19 cellular contexts compared by ENCODE assay signal in genomic region chr4:81538712-81539432, GRCh38.
DNase-seq lines count a peak whose midpoint lies in the region; ATAC-seq, FAIRE-seq and TF ChIP-seq lines count a peak whose summit lies in the region.
"Had no signal": no experiment of that assay in that cellular context is flagged by ENCODE, and none has a peak within 500 bp of the region (broad histone marks: within the 10 kb centered on the region; RNA-seq: fewer than 3 reads in every experiment).

No MANE protein-coding gene starts in this region.

- POLR2A ChIA-PET in HepG2 (lab: Yijun Ruan, JAX), result no interaction called here

- H3K4me3 ChIP-seq in right lobe of liver, result no peak overlapping the region
- H3K4me3 ChIP-seq in HepG2 (replicated peaks in 1 of 3; ENCODE audit: insufficient read depth in 1 of 3, low read depth in 2 of 3, low read length in 3 of 3), result no peak overlapping the region
- H3K4me3 ChIP-seq in OCI-LY1 (ENCODE audit: low read depth, low read length, poor library complexity, severe bottlenecking), result no peak overlapping the region

- TF ChIP-seq RAD21 in HepG2 (CRISPR knock-in tag; IDR thresholded peaks at IDR 0.05), result no peak

- TF ChIP-seq CTCF in right lobe of liver (IDR thresholded peaks at IDR 0.05) (no peak), HepG2 (CRISPR knock-in tag; IDR thresholded peaks at IDR 0.05) (no peak), OCI-LY1 (IDR thresholded peaks at IDR 0.05; ENCODE audit: low read length) (no peak)

- H3K4me1 Mint-ChIP-seq in dendritic cell treated with granulocyte-macrophage colony-stimulating factor and Interleukin-4, amounts not matched to agents 40 ng/mL and 50 ng/mL, for 4 days (ENCODE audit: low read depth), result peaks cover 15% of the 10 kb centered on the region
- no peaks in the 10 kb centered on the region for H3K4me1 Mint-ChIP-seq in activated naive CD4-positive, alpha-beta T cell treated with anti-CD3 and anti-CD28 coated beads, Interleukin-2, amount 10 ng/mL, durations not matched to agents 7 days and 5 days

- TF ChIP-seq EP300 in HepG2 (IDR thresholded peaks at IDR 0.05; ENCODE audit: low read depth in 2 of 2, low read length in 2 of 2) (no peak), HepG2 (CRISPR knock-in tag; IDR thresholded peaks at IDR 0.05; ENCODE audit: borderline replicate concordance) (no peak)

- no peaks in the 10 kb centered on the region for H3K36me3 Mint-ChIP-seq in dendritic cell treated with granulocyte-macrophage colony-stimulating factor and Interleukin-4, amounts not matched to agents 40 ng/mL and 50 ng/mL, for 4 days (ENCODE audit: low read depth)
- H3K36me3 Mint-ChIP-seq in activated naive CD4-positive, alpha-beta T cell treated with anti-CD3 and anti-CD28 coated beads, Interleukin-2, amount 10 ng/mL, durations not matched to agents 7 days and 5 days, result no peaks in the 10 kb centered on the region

- H3K9me3 Mint-ChIP-seq in dendritic cell treated with granulocyte-macrophage colony-stimulating factor and Interleukin-4, amounts not matched to agents 40 ng/mL and 50 ng/mL, for 4 days, result peaks cover 13% of the 10 kb centered on the region
- peaks cover 6% of the 10 kb centered on the region for H3K9me3 Mint-ChIP-seq in activated naive CD4-positive, alpha-beta T cell treated with anti-CD3 and anti-CD28 coated beads, Interleukin-2, amount 10 ng/mL, durations not matched to agents 7 days and 5 days

- TF ChIP-seq POLR2A in right lobe of liver (IDR thresholded peaks at IDR 0.05) (no peak), HepG2 (IDR thresholded peaks at IDR 0.05; ENCODE audit: insufficient read depth in 1 of 2, low read depth in 2 of 2, low read length in 2 of 2) (no peak)

- DNase-seq in right lobe of liver (no peak), HepG2 (ENCODE audit: low spot score) (no peak)
- DNase-seq in activated naive CD4-positive, alpha-beta T cell treated with anti-CD3 and anti-CD28 coated beads, Interleukin-2, amount 10 ng/mL, durations not matched to agents 7 days and 5 days, result no peak
- DNase-seq: GDM1, MV-4-11, NCI-H187 treated with DMSO at 0.1 percent for 48 hours, NCI-H2171, NCI-H526, SK-N-SH, T-helper 1 cell had no signal

- no peaks in the 10 kb centered on the region for H3K9me2 ChIP-seq in OCI-LY1 (ENCODE audit: low read depth, low read length)
- H3K9me2 ChIP-seq: SK-N-SH had no signal

- H3K27ac ChIP-seq in right lobe of liver (no peak overlapping the region), HepG2 (ENCODE audit: extremely low read length, insufficient read depth, low read length) (no peak overlapping the region), OCI-LY1 (ENCODE audit: low read depth, low read length, poor library complexity, severe bottlenecking) (no peak overlapping the region)
- H3K27ac ChIP-seq: C4-2B had no signal

- no peaks in the 10 kb centered on the region for H3K79me2 ChIP-seq in HepG2 (ENCODE audit: insufficient read depth, low read length)
- H3K79me2 ChIP-seq in OCI-LY1 (ENCODE audit: insufficient read depth, low read length), result no peaks in the 10 kb centered on the region

- no peak for FAIRE-seq in HepG2 (lab: Jason Lieb, UNC)
- FAIRE-seq: D721Med, H1, HTR-8/SVneo had no signal

- CTCF ChIA-PET in HepG2 (lab: Yijun Ruan, JAX; ENCODE audit: low intra/inter-chr PET ratio, low total read pairs), result no interaction called here
- CTCF ChIA-PET in activated naive CD4-positive, alpha-beta T cell treated with anti-CD3 and anti-CD28 coated beads, Interleukin-2, amount 10 ng/mL, durations not matched to agents 7 days and 5 days (lab: Charles Lee), result no interaction called here

- no peaks in the 10 kb centered on the region for H3K36me3 ChIP-seq in right lobe of liver
- H3K36me3 ChIP-seq in HepG2 (replicated peaks in 1 of 2; ENCODE audit: control insufficient read depth in 1 of 2, insufficient read depth in 2 of 2, low read length in 2 of 2), result no peaks in the 10 kb centered on the region
- H3K36me3 ChIP-seq in OCI-LY1 (ENCODE audit: insufficient read depth, low read length), result no peaks in the 10 kb centered on the region

- H3K4me1 ChIP-seq in right lobe of liver (no peaks in the 10 kb centered on the region), HepG2 (ENCODE audit: insufficient read depth, low read length) (no peaks in the 10 kb centered on the region), OCI-LY1 (ENCODE audit: insufficient read depth, low read length, severe bottlenecking) (peaks cover 13% of the 10 kb centered on the region)

- H4K20me1 ChIP-seq in HepG2 (ENCODE audit: insufficient read depth, low read length), result no peaks in the 10 kb centered on the region
- H4K20me1 ChIP-seq in OCI-LY1 (ENCODE audit: insufficient read depth, low read length), result no peaks in the 10 kb centered on the region

- H3F3A ChIP-seq in OCI-LY1 (ENCODE audit: insufficient read depth, low read length), result no peaks in the 10 kb centered on the region

- H3K9me3 ChIP-seq in right lobe of liver (no peaks in the 10 kb centered on the region), HepG2 (ENCODE audit: low read length) (no peaks in the 10 kb centered on the region), OCI-LY1 (ENCODE audit: low read length) (no peaks in the 10 kb centered on the region)
- H3K9me3 ChIP-seq: SK-N-SH had no signal

- H2AFZ ChIP-seq in HepG2 (ENCODE audit: low read length) (no peak overlapping the region), OCI-LY1 (ENCODE audit: low read length) (peak overlapping the region; percentile 29)

- ATAC-seq in right lobe of liver (peak; percentile 29 to 39 (median 34)), HepG2 (no peak), GM18511 (IDR thresholded peaks at IDR 0.05; ENCODE audit: unreplicated experiment) (no peak), GM21367 (IDR thresholded peaks at IDR 0.05; ENCODE audit: unreplicated experiment) (no peak)
- ATAC-seq: Panc1 had no signal

- no peak overlapping the region for H3K9ac ChIP-seq in HepG2 (ENCODE audit: insufficient read depth, low read depth, low read length)
- H3K9ac ChIP-seq in OCI-LY1 (ENCODE audit: low read length), result no peak overlapping the region
- H3K9ac ChIP-seq: SK-N-SH had no signal

- H3K27me3 ChIP-seq in right lobe of liver (no peaks in the 10 kb centered on the region), HepG2 (ENCODE audit: control insufficient read depth in 1 of 2, insufficient read depth in 2 of 2, low read length in 2 of 2) (no peaks in the 10 kb centered on the region), OCI-LY1 (ENCODE audit: insufficient read depth, low read length) (no peaks in the 10 kb centered on the region)

- no peak overlapping the region for H3K4me3 Mint-ChIP-seq in dendritic cell treated with granulocyte-macrophage colony-stimulating factor and Interleukin-4, amounts not matched to agents 40 ng/mL and 50 ng/mL, for 4 days
- no peak overlapping the region for H3K4me3 Mint-ChIP-seq in activated naive CD4-positive, alpha-beta T cell treated with anti-CD3 and anti-CD28 coated beads, Interleukin-2, amount 10 ng/mL, durations not matched to agents 7 days and 5 days

- H3K4me2 ChIP-seq in HepG2 (ENCODE audit: low read depth, low read length) (no peak overlapping the region), OCI-LY1 (ENCODE audit: low read length) (no peak overlapping the region)
- H3K4me2 ChIP-seq: SK-N-SH had no signal

- BruUV-seq in HepG2 (replicated peaks; lab: Mats Ljungman, UMichigan), result no TSS peak

- peak overlapping the region; percentile 79 for H3K27ac Mint-ChIP-seq in dendritic cell treated with granulocyte-macrophage colony-stimulating factor and Interleukin-4, amounts not matched to agents 40 ng/mL and 50 ng/mL, for 4 days
- no peak overlapping the region for H3K27ac Mint-ChIP-seq in activated naive CD4-positive, alpha-beta T cell treated with anti-CD3 and anti-CD28 coated beads, Interleukin-2, amount 10 ng/mL, durations not matched to agents 7 days and 5 days

- H3K27me3 Mint-ChIP-seq in dendritic cell treated with granulocyte-macrophage colony-stimulating factor and Interleukin-4, amounts not matched to agents 40 ng/mL and 50 ng/mL, for 4 days, result no peaks in the 10 kb centered on the region
- H3K27me3 Mint-ChIP-seq in activated naive CD4-positive, alpha-beta T cell treated with anti-CD3 and anti-CD28 coated beads, Interleukin-2, amount 10 ng/mL, durations not matched to agents 7 days and 5 days, result no peaks in the 10 kb centered on the region

- intact Hi-C loops in right lobe of liver (cut with DNase I) (no loop called here), HepG2 (cut with micrococcal nuclease; ENCODE audit: unreplicated experiment) (no loop called here)
- intact Hi-C loops in dendritic cell treated with granulocyte-macrophage colony-stimulating factor and Interleukin-4, amounts not matched to agents 40 ng/mL and 50 ng/mL, for 4 days (cut with micrococcal nuclease), result no loop called here

- in situ Hi-C loops in HepG2 (cut with HindIII; ENCODE audit: extremely low pct_ligation_motif_present, low pct_unique_long_range_greater_than_20kb), result no loop called here

- WGBS in right lobe of liver (ENCODE audit: insufficient coverage, low coverage, low lambda C conversion rate, missing lambda C conversion rate), result 59% methylated on average over 5 of the region's 6 CpGs
- 0% methylated on average over 6 of the region's 6 CpGs for WGBS in HepG2 (ENCODE audit: low lambda C conversion rate)

Comparison
In these comparisons a context has a peak if more than half of its experiments do, and no peak if none do; other contexts are left out.
1. ATAC-seq: peak in right lobe of liver (4 of 4); none in HepG2 (single experiment), GM18511 (single experiment) and GM21367 (single experiment).